Comparison of ENCODE assay signal across 8 cellular contexts in genomic region chr5:39076757-39077475, GRCh38. TPM values are rescaled to one million over a fixed set of nuclear protein-coding genes. Genes with fewer than 3 reads are reported as not detected.
DNase-seq lines count a peak whose midpoint lies in the region; ATAC-seq and TF ChIP-seq lines count a peak whose summit lies in the region.

No MANE protein-coding gene starts in this region.

- H3K36me3 ChIP-seq in upper lobe of right lung = no peaks in the 10 kb centered on the region
- H3K36me3 ChIP-seq in aorta (ENCODE audit: control insufficient read depth in 1 of 2, insufficient read depth in 2 of 2, low read length in 1 of 2) = no peaks in the 10 kb centered on the region

- peak; percentile 49 for DNase-seq in GF-D8 (lab: John Stamatoyannopoulos, UW)
- peak; percentile 61 for DNase-seq in H4 (ENCODE audit: low spot score)
- peak; percentile 39 for DNase-seq in OCI-M2 (lab: John Stamatoyannopoulos, UW; ENCODE audit: unreplicated experiment)
- peak; percentile 48 for DNase-seq in epithelial cell of esophagus (ENCODE audit: low read depth)
- DNase-seq in upper lobe of right lung = no peak
- DNase-seq in aorta = no peak

- 57 to 73% methylated on average over 4 of the region's 4 CpGs for WGBS in aorta, 2 donors

- H3K9me3 ChIP-seq in upper lobe of right lung (no peaks in the 10 kb centered on the region), aorta (ENCODE audit: control insufficient read depth, low read length) (no peaks in the 10 kb centered on the region)

- intact Hi-C loops in upper lobe of right lung (cut with DNase I) = no loop called here
- intact Hi-C loops in aorta (cut with DNase I) = loop anchor here in 1 of 2 donors (5.0 kb wide), 1 partner anchor 70 kb away; no protein-coding TSS in a partner anchor

- H3K4me3 ChIP-seq in epithelial cell of esophagus (ENCODE audit: low read length) = no peak overlapping the region
- no peak overlapping the region for H3K4me3 ChIP-seq in upper lobe of right lung
- H3K4me3 ChIP-seq in aorta (ENCODE audit: low read length in 2 of 2) = no peak overlapping the region

- H3K27ac ChIP-seq in upper lobe of right lung (peak overlapping the region; percentile 20), aorta (ENCODE audit: low read depth in 1 of 2, low read length in 2 of 2) (no peak overlapping the region)

- H3K27me3 ChIP-seq in upper lobe of right lung (no peaks in the 10 kb centered on the region), aorta (ENCODE audit: control insufficient read depth in 1 of 2, insufficient read depth in 2 of 2, low read length in 1 of 2) (no peaks in the 10 kb centered on the region)

- ATAC-seq in upper lobe of right lung = no peak
- no peak for ATAC-seq in aorta (ENCODE audit: low FRiP score)
- ATAC-seq in HG03108 (IDR thresholded peaks at IDR 0.05; ENCODE audit: unreplicated experiment) = no peak
- ATAC-seq in HG03521 (IDR thresholded peaks at IDR 0.05; ENCODE audit: unreplicated experiment) = no peak

- TF ChIP-seq CTCF in epithelial cell of esophagus (IDR thresholded peaks at IDR 0.05; ENCODE audit: insufficient read depth, low read depth, low read length, missing control alignments) (no peak), upper lobe of right lung (IDR thresholded peaks at IDR 0.05) (no peak)

- peaks cover 23% of the 10 kb centered on the region for H3K4me1 ChIP-seq in upper lobe of right lung
- H3K4me1 ChIP-seq in aorta (ENCODE audit: control insufficient read depth in 1 of 2, insufficient read depth in 2 of 2, low read length in 2 of 2) = no peaks in the 10 kb centered on the region

RNA-seq across cellular contexts. Expression of gene RICTOR, which starts 2.7 kb away (rescaled TPM):
- 11.9 and 12.2 TPM in 2 replicates for total RNA-seq in H4 (2014; rRNA removed; shearing (Covaris generic))
- total RNA-seq in upper lobe of right lung = 51.1 TPM
- total RNA-seq in aorta = 10 to 100 TPM; 57.1 to 69.5 TPM
- polyA plus RNA-seq in aorta = 1 to 10 TPM; 3.9 to 6.3 TPM

Comparison
In these comparisons a context has a peak if more than half of its experiments do, and no peak if none do; other contexts are left out.
1. DNase-seq: peak in GF-D8 (single experiment), H4 (single experiment), OCI-M2 (single experiment) and epithelial cell of esophagus (single experiment); none in upper lobe of right lung (single experiment) and aorta (0 of 2).